ENCODE assay signal across 1 cellular context in the genomic region with DNA sequence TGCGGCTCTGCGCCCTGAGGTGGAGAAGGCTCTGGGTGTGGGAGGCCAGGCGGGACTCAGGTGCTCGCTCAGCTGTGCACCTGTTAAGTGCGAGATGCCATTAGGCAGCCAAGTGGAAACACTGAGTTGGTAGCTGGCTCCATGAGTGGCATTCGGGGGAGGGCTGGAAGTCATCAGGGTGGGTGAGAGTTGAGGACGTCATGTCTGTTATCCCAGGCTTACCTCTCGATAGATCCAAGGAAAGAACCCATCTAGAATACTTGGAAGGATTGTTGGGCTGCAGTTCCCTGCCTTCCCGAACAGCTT.
TF ChIP-seq lines count a peak whose summit lies in the region.

No MANE protein-coding gene starts in this region.

TF ChIP-seq in K562, 482 proteins besides CTCF, POLR2A, EP300 and RAD21:
- TF ChIP-seq MBD2 (IDR thresholded peaks at IDR 0.05; ENCODE audit: borderline replicate concordance, low read depth) (no peak), MTF1 (CRISPR knock-in tag; IDR thresholded peaks at IDR 0.05; ENCODE audit: borderline replicate concordance) (no peak), NEUROD1 (IDR thresholded peaks at IDR 0.05; ENCODE audit: borderline replicate concordance, low read depth, low read length, partially characterized antibody) (peak; percentile 11), ARID2 (IDR thresholded peaks at IDR 0.05) (no peak), SLC30A9 (CRISPR knock-in tag; IDR thresholded peaks at IDR 0.05) (no peak), KLF6 (CRISPR knock-in tag; IDR thresholded peaks at IDR 0.05; ENCODE audit: borderline replicate concordance) (no peak), RCOR1 (IDR thresholded peaks at IDR 0.05; ENCODE audit: borderline replicate concordance in 1 of 2, low read depth in 2 of 2, low read length in 2 of 2) (no peak), CEBPG (CRISPR knock-in tag; IDR thresholded peaks at IDR 0.05) (no peak), CEBPG (tag; conservative IDR thresholded peaks at IDR 0.05 in 1 of 2, IDR thresholded peaks at IDR 0.05 in 1 of 2) (0 out of 4 replicates have a peak, but pooled peaks of 1 of the 2 experiments have one; percentile 1), TOE1 (IDR thresholded peaks at IDR 0.05; ENCODE audit: borderline replicate concordance) (no peak), TOE1 (CRISPR knock-in tag; IDR thresholded peaks at IDR 0.05; ENCODE audit: borderline replicate concordance, low read depth) (0 out of 2 replicates have a peak, but pooled peaks have one; percentile 21)
- TF ChIP-seq, protein P1, sequence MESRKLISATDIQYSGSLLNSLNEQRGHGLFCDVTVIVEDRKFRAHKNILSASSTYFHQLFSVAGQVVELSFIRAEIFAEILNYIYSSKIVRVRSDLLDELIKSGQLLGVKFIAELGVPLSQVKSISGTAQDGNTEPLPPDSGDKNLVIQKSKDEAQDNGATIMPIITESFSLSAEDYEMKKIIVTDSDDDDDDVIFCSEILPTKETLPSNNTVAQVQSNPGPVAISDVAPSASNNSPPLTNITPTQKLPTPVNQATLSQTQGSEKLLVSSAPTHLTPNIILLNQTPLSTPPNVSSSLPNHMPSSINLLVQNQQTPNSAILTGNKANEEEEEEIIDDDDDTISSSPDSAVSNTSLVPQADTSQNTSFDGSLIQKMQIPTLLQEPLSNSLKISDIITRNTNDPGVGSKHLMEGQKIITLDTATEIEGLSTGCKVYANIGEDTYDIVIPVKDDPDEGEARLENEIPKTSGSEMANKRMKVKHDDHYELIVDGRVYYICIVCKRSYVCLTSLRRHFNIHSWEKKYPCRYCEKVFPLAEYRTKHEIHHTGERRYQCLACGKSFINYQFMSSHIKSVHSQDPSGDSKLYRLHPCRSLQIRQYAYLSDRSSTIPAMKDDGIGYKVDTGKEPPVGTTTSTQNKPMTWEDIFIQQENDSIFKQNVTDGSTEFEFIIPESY (CRISPR knock-in tag; IDR thresholded peaks at IDR 0.05): peak; percentile 50; the same call in 1 of the 2 replicates
- TF ChIP-seq, protein P2, sequence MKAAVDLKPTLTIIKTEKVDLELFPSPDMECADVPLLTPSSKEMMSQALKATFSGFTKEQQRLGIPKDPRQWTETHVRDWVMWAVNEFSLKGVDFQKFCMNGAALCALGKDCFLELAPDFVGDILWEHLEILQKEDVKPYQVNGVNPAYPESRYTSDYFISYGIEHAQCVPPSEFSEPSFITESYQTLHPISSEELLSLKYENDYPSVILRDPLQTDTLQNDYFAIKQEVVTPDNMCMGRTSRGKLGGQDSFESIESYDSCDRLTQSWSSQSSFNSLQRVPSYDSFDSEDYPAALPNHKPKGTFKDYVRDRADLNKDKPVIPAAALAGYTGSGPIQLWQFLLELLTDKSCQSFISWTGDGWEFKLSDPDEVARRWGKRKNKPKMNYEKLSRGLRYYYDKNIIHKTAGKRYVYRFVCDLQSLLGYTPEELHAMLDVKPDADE (conservative IDR thresholded peaks at IDR 0.05; ENCODE audit: control insufficient read depth, low read depth, low read length): no peak
- TF ChIP-seq, protein P3, sequence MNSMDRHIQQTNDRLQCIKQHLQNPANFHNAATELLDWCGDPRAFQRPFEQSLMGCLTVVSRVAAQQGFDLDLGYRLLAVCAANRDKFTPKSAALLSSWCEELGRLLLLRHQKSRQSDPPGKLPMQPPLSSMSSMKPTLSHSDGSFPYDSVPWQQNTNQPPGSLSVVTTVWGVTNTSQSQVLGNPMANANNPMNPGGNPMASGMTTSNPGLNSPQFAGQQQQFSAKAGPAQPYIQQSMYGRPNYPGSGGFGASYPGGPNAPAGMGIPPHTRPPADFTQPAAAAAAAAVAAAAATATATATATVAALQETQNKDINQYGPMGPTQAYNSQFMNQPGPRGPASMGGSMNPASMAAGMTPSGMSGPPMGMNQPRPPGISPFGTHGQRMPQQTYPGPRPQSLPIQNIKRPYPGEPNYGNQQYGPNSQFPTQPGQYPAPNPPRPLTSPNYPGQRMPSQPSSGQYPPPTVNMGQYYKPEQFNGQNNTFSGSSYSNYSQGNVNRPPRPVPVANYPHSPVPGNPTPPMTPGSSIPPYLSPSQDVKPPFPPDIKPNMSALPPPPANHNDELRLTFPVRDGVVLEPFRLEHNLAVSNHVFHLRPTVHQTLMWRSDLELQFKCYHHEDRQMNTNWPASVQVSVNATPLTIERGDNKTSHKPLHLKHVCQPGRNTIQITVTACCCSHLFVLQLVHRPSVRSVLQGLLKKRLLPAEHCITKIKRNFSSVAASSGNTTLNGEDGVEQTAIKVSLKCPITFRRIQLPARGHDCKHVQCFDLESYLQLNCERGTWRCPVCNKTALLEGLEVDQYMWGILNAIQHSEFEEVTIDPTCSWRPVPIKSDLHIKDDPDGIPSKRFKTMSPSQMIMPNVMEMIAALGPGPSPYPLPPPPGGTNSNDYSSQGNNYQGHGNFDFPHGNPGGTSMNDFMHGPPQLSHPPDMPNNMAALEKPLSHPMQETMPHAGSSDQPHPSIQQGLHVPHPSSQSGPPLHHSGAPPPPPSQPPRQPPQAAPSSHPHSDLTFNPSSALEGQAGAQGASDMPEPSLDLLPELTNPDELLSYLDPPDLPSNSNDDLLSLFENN (IDR thresholded peaks at IDR 0.05; ENCODE audit: low read depth in 2 of 2, low read length in 2 of 2): no peak
- TF ChIP-seq, protein P4, sequence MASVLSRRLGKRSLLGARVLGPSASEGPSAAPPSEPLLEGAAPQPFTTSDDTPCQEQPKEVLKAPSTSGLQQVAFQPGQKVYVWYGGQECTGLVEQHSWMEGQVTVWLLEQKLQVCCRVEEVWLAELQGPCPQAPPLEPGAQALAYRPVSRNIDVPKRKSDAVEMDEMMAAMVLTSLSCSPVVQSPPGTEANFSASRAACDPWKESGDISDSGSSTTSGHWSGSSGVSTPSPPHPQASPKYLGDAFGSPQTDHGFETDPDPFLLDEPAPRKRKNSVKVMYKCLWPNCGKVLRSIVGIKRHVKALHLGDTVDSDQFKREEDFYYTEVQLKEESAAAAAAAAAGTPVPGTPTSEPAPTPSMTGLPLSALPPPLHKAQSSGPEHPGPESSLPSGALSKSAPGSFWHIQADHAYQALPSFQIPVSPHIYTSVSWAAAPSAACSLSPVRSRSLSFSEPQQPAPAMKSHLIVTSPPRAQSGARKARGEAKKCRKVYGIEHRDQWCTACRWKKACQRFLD (CRISPR knock-in tag; IDR thresholded peaks at IDR 0.05): no peak
- TF ChIP-seq, protein P5, sequence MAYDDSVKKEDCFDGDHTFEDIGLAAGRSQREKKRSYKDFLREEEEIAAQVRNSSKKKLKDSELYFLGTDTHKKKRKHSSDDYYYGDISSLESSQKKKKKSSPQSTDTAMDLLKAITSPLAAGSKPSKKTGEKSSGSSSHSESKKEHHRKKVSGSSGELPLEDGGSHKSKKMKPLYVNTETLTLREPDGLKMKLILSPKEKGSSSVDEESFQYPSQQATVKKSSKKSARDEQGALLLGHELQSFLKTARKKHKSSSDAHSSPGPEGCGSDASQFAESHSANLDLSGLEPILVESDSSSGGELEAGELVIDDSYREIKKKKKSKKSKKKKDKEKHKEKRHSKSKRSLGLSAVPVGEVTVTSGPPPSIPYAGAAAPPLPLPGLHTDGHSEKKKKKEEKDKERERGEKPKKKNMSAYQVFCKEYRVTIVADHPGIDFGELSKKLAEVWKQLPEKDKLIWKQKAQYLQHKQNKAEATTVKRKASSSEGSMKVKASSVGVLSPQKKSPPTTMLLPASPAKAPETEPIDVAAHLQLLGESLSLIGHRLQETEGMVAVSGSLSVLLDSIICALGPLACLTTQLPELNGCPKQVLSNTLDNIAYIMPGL (CRISPR knock-in tag; IDR thresholded peaks at IDR 0.05): no peak
